Comparison of ENCODE assay signal across 8 cellular contexts in the genomic region with DNA sequence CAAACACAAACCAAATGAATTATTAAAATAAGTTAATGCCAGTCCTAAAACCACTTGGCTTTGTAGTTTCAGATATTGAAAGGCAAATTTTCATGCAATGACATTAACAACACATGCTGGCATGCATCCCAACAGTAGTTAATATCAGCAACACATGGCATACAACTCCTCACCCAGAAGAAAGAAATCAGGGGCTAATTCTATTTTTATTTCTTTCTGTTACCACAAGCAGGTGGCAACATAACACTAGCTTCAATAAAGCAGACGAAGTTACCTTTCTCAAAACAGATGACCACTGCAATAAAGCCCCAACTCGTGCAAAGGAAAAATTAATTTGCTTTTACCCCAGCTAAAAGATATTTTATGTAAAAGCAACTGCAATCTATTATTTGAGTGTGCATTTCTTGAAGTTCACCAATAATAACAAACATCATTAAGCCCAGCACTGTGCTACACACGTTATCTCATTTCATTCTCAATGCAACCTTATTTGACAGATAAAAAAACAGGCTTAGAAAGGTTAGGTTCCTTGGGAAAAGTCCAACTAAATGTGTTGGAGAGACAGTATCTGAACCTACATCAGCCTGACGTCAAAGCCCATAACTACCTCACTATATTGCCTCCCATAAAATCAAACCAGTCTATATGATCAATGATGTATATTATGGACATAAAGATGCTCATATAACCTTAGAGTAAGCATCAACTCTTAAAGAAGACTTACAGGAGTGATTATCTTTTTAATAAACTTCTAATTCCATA. TPM values are rescaled to one million over a fixed set of nuclear protein-coding genes. Genes with fewer than 3 reads are reported as not detected.
A peak's percentile ranks its signal among the peaks of the same experiment; 100 is the strongest.
DNase-seq lines count a peak whose midpoint lies in the region; ATAC-seq and TF ChIP-seq lines count a peak whose summit lies in the region.

No MANE protein-coding gene starts in this region.

- ATAC-seq in CD4-positive, alpha-beta T cell (ENCODE audit: poor library complexity): no peak
- no peak for ATAC-seq in naive thymus-derived CD4-positive, alpha-beta T cell
- ATAC-seq in HG02678 (IDR thresholded peaks at IDR 0.05; ENCODE audit: unreplicated experiment): no peak

- no peaks in the 10 kb centered on the region for H3K9me3 ChIP-seq in CD4-positive, alpha-beta T cell (ENCODE audit: control insufficient read depth, low read length)
- no peaks in the 10 kb centered on the region for H3K9me3 ChIP-seq in breast epithelium
- no peaks in the 10 kb centered on the region for H3K9me3 ChIP-seq in naive thymus-derived CD4-positive, alpha-beta T cell (ENCODE audit: control insufficient read depth in 2 of 3, low read length in 3 of 3)

- H3K4me1 ChIP-seq in breast epithelium: peaks cover 0 to 7% of the 10 kb centered on the region in 2 donors
- peaks cover 32 to 42% of the 10 kb centered on the region in 2 donors for H3K4me1 ChIP-seq in naive thymus-derived CD4-positive, alpha-beta T cell (ENCODE audit: control insufficient read depth in 2 of 2, insufficient read depth in 2 of 2, low read length in 2 of 2)

- peak overlapping the region; percentile 77 for H3K4me3 Mint-ChIP-seq in CD4-positive, alpha-beta T cell
- peak overlapping the region; percentile 21 to 99 (median 84) for H3K4me3 Mint-ChIP-seq in naive thymus-derived CD4-positive, alpha-beta T cell

- H3K27ac ChIP-seq in CD4-positive, alpha-beta T cell (ENCODE audit: low read depth, low read length): no peak overlapping the region
- peak overlapping the region in 1 of 2 donors; percentile 97 for H3K27ac ChIP-seq in breast epithelium
- H3K27ac ChIP-seq in naive thymus-derived CD4-positive, alpha-beta T cell (ENCODE audit: low read depth, low read length): peak overlapping the region; percentile 95

- no peaks in the 10 kb centered on the region for H3K9me3 Mint-ChIP-seq in CD4-positive, alpha-beta T cell
- peaks cover 0 to 4% (median 0%) of the 10 kb centered on the region in 11 donors for H3K9me3 Mint-ChIP-seq in naive thymus-derived CD4-positive, alpha-beta T cell

- H3K36me3 ChIP-seq in breast epithelium: no peaks in the 10 kb centered on the region
- H3K36me3 ChIP-seq in naive thymus-derived CD4-positive, alpha-beta T cell (ENCODE audit: control insufficient read depth in 2 of 3, insufficient read depth in 3 of 3, low read length in 3 of 3): peaks cover 0 to 3% (median 0%) of the 10 kb centered on the region in 3 experiments

- peaks cover 71% of the 10 kb centered on the region for H3K4me1 Mint-ChIP-seq in CD4-positive, alpha-beta T cell (ENCODE audit: low read depth)
- H3K4me1 Mint-ChIP-seq in naive thymus-derived CD4-positive, alpha-beta T cell: peaks cover 33 to 78% (median 69%) of the 10 kb centered on the region in 7 donors

- intact Hi-C loops in CD4-positive, alpha-beta T cell (cut with DNase I, micrococcal nuclease): loop anchor here in 1 of 2 experiments (2.0 kb wide), 1 partner anchor 49 kb away; no protein-coding TSS in a partner anchor
- intact Hi-C loops in breast epithelium (cut with DNase I; ENCODE audit: low total_unique reads): no loop called here
- intact Hi-C loops in naive thymus-derived CD4-positive, alpha-beta T cell (cut with micrococcal nuclease): loop anchor here (2.0 to 10.0 kb wide), 8 partner anchors 60 to 1973 kb away; a partner anchor contains a TSS

- H3K27me3 Mint-ChIP-seq in CD4-positive, alpha-beta T cell: no peaks in the 10 kb centered on the region
- H3K27me3 Mint-ChIP-seq in naive thymus-derived CD4-positive, alpha-beta T cell: peaks cover 0 to under 1% (median 0%) of the 10 kb centered on the region in 5 donors

- H3K4me3 ChIP-seq in breast epithelium: peak overlapping the region in 2 of 3 donors; percentile 46 to 84
- no peak overlapping the region for H3K4me3 ChIP-seq in naive thymus-derived CD4-positive, alpha-beta T cell (ENCODE audit: low read length)

- POLR2A ChIA-PET in CD4-positive, alpha-beta T cell (lab: Charles Lee): interaction anchor here (1.0 to 1.9 kb wide), 2 partner anchors 8 to 122 kb away, joined by 3 to 8 read pairs; a partner anchor contains a TSS
- POLR2A ChIA-PET in naive thymus-derived CD4-positive, alpha-beta T cell (lab: Charles Lee): interaction anchor here (0.6 to 1.2 kb wide), 4 partner anchors 11 to 195 kb away, joined by 3 to 5 read pairs (median 4); a partner anchor contains a TSS

- no peak for TF ChIP-seq CTCF in CD4-positive, alpha-beta T cell (IDR thresholded peaks at IDR 0.05)
- no peak for TF ChIP-seq CTCF in breast epithelium (IDR thresholded peaks at IDR 0.05)

- no peaks in the 10 kb centered on the region for H3K27me3 ChIP-seq in CD4-positive, alpha-beta T cell (ENCODE audit: control insufficient read depth, insufficient read depth, low read length)
- H3K27me3 ChIP-seq in breast epithelium: no peaks in the 10 kb centered on the region
- no peaks in the 10 kb centered on the region for H3K27me3 ChIP-seq in naive thymus-derived CD4-positive, alpha-beta T cell (ENCODE audit: control insufficient read depth in 2 of 2, insufficient read depth in 2 of 2, low read length in 2 of 2)

- peaks cover 36% of the 10 kb centered on the region for H3K36me3 Mint-ChIP-seq in CD4-positive, alpha-beta T cell (ENCODE audit: low read depth)
- H3K36me3 Mint-ChIP-seq in naive thymus-derived CD4-positive, alpha-beta T cell: peaks cover 0 to 9% (median 6%) of the 10 kb centered on the region in 5 donors

- CTCF ChIA-PET in CD4-positive, alpha-beta T cell (lab: Charles Lee): interaction anchor here (0.6 to 5.7 kb wide), 3 partner anchors 8 to 14 kb away, joined by 3 to 27 read pairs (median 3); no protein-coding TSS in a partner anchor
- CTCF ChIA-PET in naive thymus-derived CD4-positive, alpha-beta T cell (lab: Charles Lee): interaction anchor here (1.0 to 1.4 kb wide), 2 partner anchors 13 to 196 kb away, joined by 5 read pairs; no protein-coding TSS in a partner anchor

- no peak for TF ChIP-seq POLR2A in breast epithelium (IDR thresholded peaks at IDR 0.05)

- peak overlapping the region; percentile 51 for H3K27ac Mint-ChIP-seq in CD4-positive, alpha-beta T cell
- H3K27ac Mint-ChIP-seq in naive thymus-derived CD4-positive, alpha-beta T cell: peak overlapping the region in 5 of 9 donors; percentile 19 to 67 (median 38)

- DNase-seq in CD4-positive, alpha-beta T cell: no peak
- DNase-seq in HT-29 (ENCODE audit: low spot score) (peak; percentile 8), breast epithelium (ENCODE audit: low spot score in 2 of 2) (no peak), NCI-H1930 (lab: John Stamatoyannopoulos, UW) (no peak), NCI-H146 (lab: John Stamatoyannopoulos, UW) (no peak)
- DNase-seq in naive thymus-derived CD4-positive, alpha-beta T cell: no peak
- no peak for DNase-seq in activated CD8-positive, alpha-beta memory T cell treated with anti-CD3 and anti-CD28 coated beads, Interleukin-2, amount 50 U/mL, for 48 hours

RNA-seq across cellular contexts. Expression of a gene that starts 2.8 kb away (rescaled TPM):
- total RNA-seq in CD4-positive, alpha-beta T cell: 10 to 100 TPM; 79.7 to 80.4 TPM
- total RNA-seq in HT-29 (2014; rRNA removed; shearing (Covaris generic)): 17.6 and 18.8 TPM in 2 replicates
- total RNA-seq in breast epithelium: 100 to 1,000 TPM in 2 of 3 donors, 10 to 100 TPM in 1; 79.8 to 145 (median 125) TPM
- total RNA-seq in naive thymus-derived CD4-positive, alpha-beta T cell: 100 to 1,000 TPM; 109 to 190 (median 127) TPM
- 100 to 1,000 TPM in 1 of 2 donors, 10 to 100 TPM in 1; 66.6 to 118 TPM for polyA plus RNA-seq in naive thymus-derived CD4-positive, alpha-beta T cell
